Comparison of ENCODE assay signal across 18 cellular contexts in the genomic region with DNA sequence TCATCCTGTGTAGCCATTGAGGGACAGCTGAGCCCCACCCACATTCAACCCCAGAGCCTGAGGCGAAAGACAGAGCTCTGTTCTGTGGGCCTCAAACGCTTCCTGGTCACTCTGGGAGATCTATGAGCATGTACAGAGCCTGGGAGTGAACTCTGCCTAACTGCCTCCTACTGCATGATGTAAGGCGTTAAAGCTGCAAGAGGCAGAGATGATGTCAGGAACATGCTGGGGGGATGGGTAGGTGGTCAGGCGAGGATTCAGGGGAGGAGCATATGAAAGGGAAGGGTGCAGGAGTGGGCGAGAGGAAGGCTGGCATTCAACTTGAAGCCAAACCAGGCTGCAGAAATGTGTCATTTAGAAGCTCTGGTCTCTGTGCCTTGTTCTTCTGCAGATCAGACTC.
DNase-seq lines count a peak whose midpoint lies in the region; ATAC-seq, FAIRE-seq and TF ChIP-seq lines count a peak whose summit lies in the region.
"Had no signal": no experiment of that assay in that cellular context is flagged by ENCODE, and none has a peak within 500 bp of the region (broad histone marks: within the 10 kb centered on the region; RNA-seq: fewer than 3 reads in every experiment).

No MANE protein-coding gene starts in this region.

- FAIRE-seq in K562 (lab: Jason Lieb, UNC): no peak
- FAIRE-seq: A204.1, D721Med, G401.6, GM12892, H54 had no signal

- no peak overlapping the region for H2AK5ac ChIP-seq in mesendoderm (ENCODE audit: low read length)

- H3K27ac ChIP-seq in K562 (ENCODE audit: extremely low read depth, low read depth, low read length) (no peak overlapping the region), mesendoderm (ENCODE audit: low read depth, low read length) (no peak overlapping the region), spleen (no peak overlapping the region)

- no peak overlapping the region for H3K23ac ChIP-seq in mesendoderm (ENCODE audit: low read length)

- H4K20me1 ChIP-seq in K562 (replicated peaks; ENCODE audit: control insufficient read depth, insufficient read depth, low read length): 0 out of 2 replicates have a peak, but pooled peaks cover 4% of the 10 kb centered on the region

- H3K27me3 ChIP-seq in H7 (ENCODE audit: control insufficient read depth, insufficient read depth, low read length) (peaks cover 3% of the 10 kb centered on the region; the same call in 1 of the 2 replicates), K562 (ENCODE audit: control insufficient read depth in 2 of 2, insufficient read depth in 2 of 2, low read length in 2 of 2) (peaks cover 0 to 30% of the 10 kb centered on the region in 2 experiments; a peak in 3 of 5 replicates), mesendoderm (ENCODE audit: insufficient read depth, low read length, poor library complexity) (no peaks in the 10 kb centered on the region), spleen (replicated peaks in 1 of 7) (peaks cover 0 to 32% (median 0%) of the 10 kb centered on the region in 7 donors)
- H3K27me3 ChIP-seq: BE2C had no signal

- no peak overlapping the region for H2BK15ac ChIP-seq in mesendoderm (replicated peaks; ENCODE audit: low read depth)

- TF ChIP-seq EP300 in K562 (IDR thresholded peaks at IDR 0.05; ENCODE audit: low read length): no peak

- no peak overlapping the region for H4K8ac ChIP-seq in mesendoderm (ENCODE audit: low read depth, low read length)

- TF ChIP-seq CTCF in K562 (IDR thresholded peaks at IDR 0.05 in 2 of 3, conservative IDR thresholded peaks at IDR 0.05 in 1 of 3; ENCODE audit: insufficient read depth in 2 of 3, low read depth in 1 of 3, low read length in 3 of 3): no peak
- no peak for TF ChIP-seq CTCF in spleen (IDR thresholded peaks at IDR 0.05 in 8 of 11, conservative IDR thresholded peaks at IDR 0.05 in 3 of 11)

- CTCF ChIA-PET in K562 (lab: Yijun Ruan, JAX; ENCODE audit: low intra/inter-chr PET ratio): no interaction called here

- H2AFZ ChIP-seq in K562 (ENCODE audit: low read depth, low read length): no peak overlapping the region

- H2BK120ac ChIP-seq in mesendoderm (ENCODE audit: low read depth, low read length): no peak overlapping the region

- H3K56ac ChIP-seq in mesendoderm (ENCODE audit: low read length): no peak overlapping the region

- DNase-seq in H7 (peak; percentile 6), K562 (ENCODE audit: extremely low read depth in 1 of 4, low spot score in 3 of 4) (no peak), mesendoderm (peak; percentile 42), spleen (peak; percentile 34), GDM1 (lab: John Stamatoyannopoulos, UW) (no peak)
- DNase-seq in stimulated activated naive CD8-positive, alpha-beta T cell treated with anti-CD3 and anti-CD28 coated beads, Interleukin-15, Interleukin-2, amounts not matched to agents 100 U/mL and 50 U/mL, for 24 hours: no peak
- DNase-seq: BE2C; CD8-positive, alpha-beta T cell; COR-L47; DMS153; DMS79 treated with DMSO at 0.1 percent for 48 hours; EL had no signal

- TF ChIP-seq POLR2A in K562 (conservative IDR thresholded peaks at IDR 0.05): no peak
- no peak for TF ChIP-seq POLR2A in spleen (IDR thresholded peaks at IDR 0.05)

- H3K36me3 ChIP-seq in H7 (replicated peaks; ENCODE audit: control insufficient read depth, insufficient read depth, low read length) (no peaks in the 10 kb centered on the region), K562 (ENCODE audit: control insufficient read depth, insufficient read depth, low read length) (no peaks in the 10 kb centered on the region), mesendoderm (ENCODE audit: control insufficient read depth, insufficient read depth, low read length) (no peaks in the 10 kb centered on the region), spleen (no peaks in the 10 kb centered on the region)
- H3K36me3 ChIP-seq: BE2C had no signal

- no peak overlapping the region for H3K4me3 ChIP-seq in H7 (ENCODE audit: insufficient read depth, low read depth, low read length)
- H3K4me3 ChIP-seq in K562: no peak overlapping the region
- H3K4me3 ChIP-seq in mesendoderm (ENCODE audit: low read length): no peak overlapping the region
- no peak overlapping the region for H3K4me3 ChIP-seq in spleen

- intact Hi-C loops in K562 (cut with micrococcal nuclease): no loop called here
- intact Hi-C loops in spleen (cut with DNase I; ENCODE audit: low total_unique reads): no loop called here

- H3K4me2 ChIP-seq in K562 (ENCODE audit: insufficient read depth, low read length) (no peak overlapping the region), mesendoderm (ENCODE audit: low read length) (no peak overlapping the region)

- no peaks in the 10 kb centered on the region for H3K9me3 ChIP-seq in K562 (replicated peaks; ENCODE audit: control insufficient read depth, insufficient read depth, low read depth, low read length)
- H3K9me3 ChIP-seq in spleen: no peaks in the 10 kb centered on the region
- H3K9me3 ChIP-seq: BE2C had no signal

- H4K5ac ChIP-seq in mesendoderm (ENCODE audit: low read length): no peak overlapping the region

- no peaks in the 10 kb centered on the region for H3K4me1 ChIP-seq in K562 (replicated peaks in 1 of 2; ENCODE audit: control insufficient read depth in 2 of 2, insufficient read depth in 2 of 2, low read length in 2 of 2)
- H3K4me1 ChIP-seq in mesendoderm (ENCODE audit: control insufficient read depth, low read depth, low read length): no peaks in the 10 kb centered on the region
- H3K4me1 ChIP-seq in spleen: no peaks in the 10 kb centered on the region
- H3K4me1 ChIP-seq: BE2C had no signal

- in situ Hi-C loops in K562 (cut with MboI): no loop called here

- H3K4ac ChIP-seq in mesendoderm (ENCODE audit: low read depth, low read length): no peak overlapping the region

- no peaks in the 10 kb centered on the region for H3K9me1 ChIP-seq in K562 (ENCODE audit: control insufficient read depth, insufficient read depth, low read length)

- H3K79me2 ChIP-seq in K562 (ENCODE audit: control insufficient read depth, insufficient read depth, low read length) (no peaks in the 10 kb centered on the region), mesendoderm (ENCODE audit: control insufficient read depth, insufficient read depth, low read length) (no peaks in the 10 kb centered on the region)

- no peak overlapping the region for H2BK5ac ChIP-seq in mesendoderm (ENCODE audit: low read length)

- H3K79me1 ChIP-seq in mesendoderm (ENCODE audit: low read length): no peaks in the 10 kb centered on the region

- no peak for TF ChIP-seq RAD21 in K562 (CRISPR knock-in tag; conservative IDR thresholded peaks at IDR 0.05 in 1 of 2, IDR thresholded peaks at IDR 0.05 in 1 of 2)

- BruUV-seq in K562 (replicated peaks; lab: Mats Ljungman, UMichigan): no TSS peak

- POLR2A ChIA-PET in K562 (lab: Yijun Ruan, JAX): interaction anchor here (0.6 to 1.3 kb wide), 4 partner anchors 13 to 427 kb away, joined by 3 read pairs; a partner anchor contains a TSS

- 0% methylated on average over 4 of the region's 5 CpGs for WGBS in K562 (ENCODE audit: insufficient coverage, low coverage, missing lambda C conversion rate)
- WGBS in mesendoderm (ENCODE audit: extremely low coverage, insufficient coverage, low lambda C conversion rate): no CpG with 5 or more reads among the region's 5 CpGs
- WGBS in spleen, 5 donors: 57 to 83% (median 72%) methylated on average over 5 of the region's 5 CpGs

- H3K9ac ChIP-seq in K562 (ENCODE audit: insufficient read depth in 1 of 2, low read depth in 2 of 2, low read length in 2 of 2) (no peak overlapping the region), mesendoderm (ENCODE audit: low read length) (no peak overlapping the region)

- ATAC-seq in K562 (peak; percentile 33; the same call in 2 of the 3 replicates), GM18868 (IDR thresholded peaks at IDR 0.05; ENCODE audit: unreplicated experiment) (no peak)
- ATAC-seq in stimulated activated naive CD8-positive, alpha-beta T cell treated with anti-CD3 and anti-CD28 coated beads, Interleukin-15, Interleukin-2, amounts not matched to agents 100 U/mL and 50 U/mL, for 24 hours: no peak
- ATAC-seq: CD8-positive, alpha-beta T cell had no signal

- no peak overlapping the region for H3K18ac ChIP-seq in mesendoderm (ENCODE audit: low read length)

TF ChIP-seq in K562, 482 proteins besides CTCF, POLR2A, EP300 and RAD21 (continues in another document):
- TF ChIP-seq, protein P1, sequence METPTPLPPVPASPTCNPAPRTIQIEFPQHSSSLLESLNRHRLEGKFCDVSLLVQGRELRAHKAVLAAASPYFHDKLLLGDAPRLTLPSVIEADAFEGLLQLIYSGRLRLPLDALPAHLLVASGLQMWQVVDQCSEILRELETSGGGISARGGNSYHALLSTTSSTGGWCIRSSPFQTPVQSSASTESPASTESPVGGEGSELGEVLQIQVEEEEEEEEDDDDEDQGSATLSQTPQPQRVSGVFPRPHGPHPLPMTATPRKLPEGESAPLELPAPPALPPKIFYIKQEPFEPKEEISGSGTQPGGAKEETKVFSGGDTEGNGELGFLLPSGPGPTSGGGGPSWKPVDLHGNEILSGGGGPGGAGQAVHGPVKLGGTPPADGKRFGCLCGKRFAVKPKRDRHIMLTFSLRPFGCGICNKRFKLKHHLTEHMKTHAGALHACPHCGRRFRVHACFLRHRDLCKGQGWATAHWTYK (CRISPR knock-in tag; IDR thresholded peaks at IDR 0.05): no peak
- TF ChIP-seq CHD2 (IDR thresholded peaks at IDR 0.05; ENCODE audit: low read depth, low read length): no peak
- TF ChIP-seq, protein P2, sequence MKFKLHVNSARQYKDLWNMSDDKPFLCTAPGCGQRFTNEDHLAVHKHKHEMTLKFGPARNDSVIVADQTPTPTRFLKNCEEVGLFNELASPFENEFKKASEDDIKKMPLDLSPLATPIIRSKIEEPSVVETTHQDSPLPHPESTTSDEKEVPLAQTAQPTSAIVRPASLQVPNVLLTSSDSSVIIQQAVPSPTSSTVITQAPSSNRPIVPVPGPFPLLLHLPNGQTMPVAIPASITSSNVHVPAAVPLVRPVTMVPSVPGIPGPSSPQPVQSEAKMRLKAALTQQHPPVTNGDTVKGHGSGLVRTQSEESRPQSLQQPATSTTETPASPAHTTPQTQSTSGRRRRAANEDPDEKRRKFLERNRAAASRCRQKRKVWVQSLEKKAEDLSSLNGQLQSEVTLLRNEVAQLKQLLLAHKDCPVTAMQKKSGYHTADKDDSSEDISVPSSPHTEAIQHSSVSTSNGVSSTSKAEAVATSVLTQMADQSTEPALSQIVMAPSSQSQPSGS (CRISPR knock-in tag; IDR thresholded peaks at IDR 0.05): no peak
- no peak for TF ChIP-seq YY1 (IDR thresholded peaks at IDR 0.05; ENCODE audit: borderline replicate concordance in 1 of 3, control insufficient read depth in 1 of 3, extremely low read depth in 1 of 3, insufficient read depth in 3 of 3, insufficient read length in 1 of 3, insufficient replicate concordance in 2 of 3, low read depth in 1 of 3, low read length in 2 of 3)
- TF ChIP-seq CBX1 (IDR thresholded peaks at IDR 0.05; ENCODE audit: low read depth): no peak
- TF ChIP-seq ELF1 (tag; IDR thresholded peaks at IDR 0.05): no peak
- no peak for TF ChIP-seq GATAD2A (IDR thresholded peaks at IDR 0.05)
- no peak for TF ChIP-seq MAFF (IDR thresholded peaks at IDR 0.05; ENCODE audit: low read length)
- no peak for TF ChIP-seq GTF2F1 (IDR thresholded peaks at IDR 0.05; ENCODE audit: low read depth, low read length)
- TF ChIP-seq RFX5 (IDR thresholded peaks at IDR 0.05; ENCODE audit: low read depth, low read length): no peak
- no peak for TF ChIP-seq RBM15 (IDR thresholded peaks at IDR 0.05; ENCODE audit: insufficient read depth, low read length)

Comparison
In these comparisons a context has a peak if more than half of its experiments do, and no peak if none do; other contexts are left out.
1. DNase-seq: peak in H7 (single experiment), mesendoderm (single experiment) and spleen (single experiment); none in K562 (0 of 4), stimulated activated naive CD8-positive, alpha-beta T cell treated with anti-CD3 and anti-CD28 coated beads, Interleukin-15, Interleukin-2, amounts not matched to agents 100 U/mL and 50 U/mL, for 24 hours (single experiment) and GDM1 (single experiment).